8 cellular contexts compared by ENCODE assay signal in genomic region chr20:46087161-46087560, GRCh38. TPM values are rescaled to one million over a fixed set of nuclear protein-coding genes. Genes with fewer than 3 reads are reported as not detected.
DNase-seq lines count a peak whose midpoint lies in the region; ATAC-seq and TF ChIP-seq lines count a peak whose summit lies in the region.

No MANE protein-coding gene starts in this region.

- H3K4me3 ChIP-seq in IMR-90 (ENCODE audit: insufficient read depth, low read depth, low read length) (no peak overlapping the region), ascending aorta (peak overlapping the region in 1 of 2 donors; percentile 2)

- intact Hi-C loops in CD14-positive monocyte (cut with micrococcal nuclease) (loop anchor here (5.0 to 10.0 kb wide), 3 partner anchors 75 to 115 kb away; partner anchors contain the start of gene ZNF335 (in 1 of the 2)), IMR-90 (cut with micrococcal nuclease) (loop anchor here (5.0 to 10.0 kb wide), 3 partner anchors 65 to 312 kb away; partner anchors contain the start of gene ZNF335), ascending aorta (cut with DNase I) (loop anchor here (5.0 kb wide), 2 partner anchors 295 to 315 kb away; partner anchors contain the start of genes DNTTIP1 and WFDC3)

- H3K4me3 Mint-ChIP-seq in CD14-positive monocyte (no peak overlapping the region), mesothelial cell of epicardium (peak overlapping the region; percentile 22)

- H3K4me1 Mint-ChIP-seq in CD14-positive monocyte (peaks cover 67% of the 10 kb centered on the region), mesothelial cell of epicardium (peaks cover 61% of the 10 kb centered on the region)

- peaks cover 0 to 1% (median 0%) of the 10 kb centered on the region in 7 donors for H3K9me3 Mint-ChIP-seq in CD14-positive monocyte
- no peaks in the 10 kb centered on the region for H3K9me3 Mint-ChIP-seq in mesothelial cell of epicardium

- CTCF ChIA-PET in IMR-90 (lab: Yijun Ruan, JAX), result interaction anchor here (0.8 kb wide), 1 partner anchor 29 kb away, joined by 3 read pairs; no protein-coding TSS in a partner anchor

- DNase-seq in CD14-positive monocyte (ENCODE audit: low spot score) (no peak), IMR-90 (peak; percentile 42), ascending aorta (ENCODE audit: low spot score in 2 of 2) (no peak), mesothelial cell of epicardium (ENCODE audit: low spot score in 2 of 2, unreplicated experiment in 2 of 2) (no peak), NCI-H2029 treated with DMSO at 0.1 percent for 48 hours (lab: John Stamatoyannopoulos, UW) (no peak), iPS-NIHi11 (ENCODE audit: low spot score) (no peak), LoVo (ENCODE audit: low spot score) (no peak), NCI-H345 (lab: John Stamatoyannopoulos, UW) (no peak)

- peaks cover 69% of the 10 kb centered on the region for H4K20me1 ChIP-seq in IMR-90 (ENCODE audit: insufficient read depth, low read length)

- TF ChIP-seq POLR2A in IMR-90 (IDR thresholded peaks at IDR 0.05; ENCODE audit: low read depth, low read length), result no peak

- H4K8ac ChIP-seq in IMR-90 (ENCODE audit: low read depth in 2 of 2, low read length in 2 of 2), result no peak overlapping the region

- no CpG with 5 or more reads among the region's 8 CpGs for WGBS in IMR-90 (ENCODE audit: extremely low coverage in 2 of 2, insufficient read length in 1 of 2), 2 experiments

- H3K4me1 ChIP-seq in IMR-90 (ENCODE audit: control insufficient read depth, insufficient read depth, low read length) (peaks cover 7% of the 10 kb centered on the region), ascending aorta (peaks cover 12 to 59% of the 10 kb centered on the region in 2 donors)

- H3K9me3 ChIP-seq in IMR-90 (ENCODE audit: control insufficient read depth, insufficient read depth, low read length) (no peaks in the 10 kb centered on the region), ascending aorta (no peaks in the 10 kb centered on the region)

- H2AK5ac ChIP-seq in IMR-90 (ENCODE audit: low read depth, low read length), result no peak overlapping the region

- POLR2A ChIA-PET in IMR-90 (lab: Charles Lee; ENCODE audit: unreplicated experiment), result no interaction called here

- no peak overlapping the region for H4K91ac ChIP-seq in IMR-90 (ENCODE audit: insufficient read depth, low read depth, low read length)

- H3K27me3 Mint-ChIP-seq in CD14-positive monocyte (ENCODE audit: low read depth in 3 of 3) (no peaks in the 10 kb centered on the region), mesothelial cell of epicardium (ENCODE audit: low read depth) (no peaks in the 10 kb centered on the region)

- in situ Hi-C loops in IMR-90 (cut with MboI; ENCODE audit: low sequenced_read_pairs), result no loop called here

- no peaks in the 10 kb centered on the region for H3K36me3 ChIP-seq in IMR-90 (ENCODE audit: control insufficient read depth, insufficient read depth, low read length)
- H3K36me3 ChIP-seq in ascending aorta, result no peaks in the 10 kb centered on the region

- TF ChIP-seq CTCF in CD14-positive monocyte (IDR thresholded peaks at IDR 0.05) (peak; percentile 24), IMR-90 (conservative IDR thresholded peaks at IDR 0.05; ENCODE audit: low read depth, low read length) (peak; percentile 55), ascending aorta (IDR thresholded peaks at IDR 0.05) (peak; percentile 10 to 15 (median 11)), mesothelial cell of epicardium (IDR thresholded peaks at IDR 0.05; ENCODE audit: unreplicated experiment) (peak; percentile 14)

- peak; percentile 48; the same call in 1 of the 2 replicates for TF ChIP-seq RAD21 in IMR-90 (IDR thresholded peaks at IDR 0.05; ENCODE audit: low read length)

- peaks cover 17 to 55% of the 10 kb centered on the region in 2 experiments for H3K79me1 ChIP-seq in IMR-90 (ENCODE audit: low read depth in 1 of 2, low read length in 2 of 2)

- H3K56ac ChIP-seq in IMR-90 (ENCODE audit: extremely low read depth, insufficient read depth, low read length), result no peak overlapping the region

- H3K4me2 ChIP-seq in IMR-90 (ENCODE audit: low read depth, low read length), result no peak overlapping the region

- no peak overlapping the region for H2AK9ac ChIP-seq in IMR-90 (replicated peaks; ENCODE audit: low read depth, low read length, poor library complexity)

- no peak overlapping the region for H2BK5ac ChIP-seq in IMR-90 (ENCODE audit: low read depth, low read length, poor library complexity, severe bottlenecking)

- H3K27ac ChIP-seq in IMR-90 (ENCODE audit: insufficient read depth, low read length) (no peak overlapping the region), ascending aorta (no peak overlapping the region)

- no peak overlapping the region for H3K27ac Mint-ChIP-seq in CD14-positive monocyte
- H3K27ac Mint-ChIP-seq in mesothelial cell of epicardium, result no peak overlapping the region

- H2AFZ ChIP-seq in IMR-90 (replicated peaks; ENCODE audit: low read length, poor library complexity), result no peak overlapping the region

- no peak overlapping the region for H2BK120ac ChIP-seq in IMR-90 (ENCODE audit: low read depth, low read length)

- H3K4ac ChIP-seq in IMR-90 (ENCODE audit: low read depth, low read length), result no peak overlapping the region

- H4K5ac ChIP-seq in IMR-90 (ENCODE audit: low read depth, low read length), result no peak overlapping the region

- H2BK15ac ChIP-seq in IMR-90 (ENCODE audit: low read depth, low read length), result no peak overlapping the region

- BruUV-seq in IMR-90 (replicated peaks; lab: Mats Ljungman, UMichigan), result no TSS peak

- H3K36me3 Mint-ChIP-seq in CD14-positive monocyte, result peaks cover 5 to 6% of the 10 kb centered on the region in 2 donors
- no peaks in the 10 kb centered on the region for H3K36me3 Mint-ChIP-seq in mesothelial cell of epicardium

- H3K14ac ChIP-seq in IMR-90 (replicated peaks; ENCODE audit: low read depth, low read length), result no peak overlapping the region

- no peak for ATAC-seq in IMR-90 (ENCODE audit: low read depth)

- dilution Hi-C loops in IMR-90 (cut with HindIII; ENCODE audit: low sequenced_read_pairs, unreplicated experiment), result no loop called here

- H3K18ac ChIP-seq in IMR-90 (ENCODE audit: low read depth, low read length), result no peak overlapping the region

- no peak overlapping the region for H3K9ac ChIP-seq in IMR-90 (ENCODE audit: low read depth, low read length)

- peaks cover 10% of the 10 kb centered on the region; the same call in 1 of the 2 replicates for H3K9me1 ChIP-seq in IMR-90 (ENCODE audit: insufficient read depth, low read length)

- no peak overlapping the region for H3K23ac ChIP-seq in IMR-90 (ENCODE audit: low read depth, low read length)

- H2BK20ac ChIP-seq in IMR-90 (ENCODE audit: low read depth, low read length), result no peak overlapping the region

- H3K27me3 ChIP-seq in IMR-90 (ENCODE audit: control insufficient read depth, insufficient read depth, low read length), result no peaks in the 10 kb centered on the region
- H3K27me3 ChIP-seq in ascending aorta, result no peaks in the 10 kb centered on the region

TF ChIP-seq in IMR-90, 13 proteins besides CTCF, POLR2A, EP300 and RAD21:
- TF ChIP-seq FOS (IDR thresholded peaks at IDR 0.05; ENCODE audit: low read depth, low read length) (no peak), SMC3 (IDR thresholded peaks at IDR 0.05; ENCODE audit: low read depth, low read length) (peak; percentile 31)

RNA-seq across cellular contexts. Expression of gene NCOA5, which starts 2.6 kb away (rescaled TPM):
- polyA plus RNA-seq in CD14-positive monocyte, result 1 to 10 TPM; 4.5 to 6.0 TPM
- total RNA-seq in IMR-90 (2012; rRNA removed), result 20.6 and 22.5 TPM in 2 replicates
- 17.0 and 17.4 TPM in 2 replicates for polyA plus RNA-seq in IMR-90 (2012; rRNA removed)
- 9.2 and 9.5 TPM in 2 replicates for polyA plus RNA-seq in IMR-90 (2012; cell fraction: cytosol; rRNA removed)
- 20.7 and 35.7 TPM in 2 replicates for polyA plus RNA-seq in IMR-90 (2012; cell fraction: nucleus; rRNA removed; ENCODE audit: low replicate concordance)
- total RNA-seq in ascending aorta, result 70.4 TPM
- 37.1 to 41.2 TPM (median 40.2 TPM) in 3 replicates for total RNA-seq in mesothelial cell of epicardium

RNA-seq across cellular contexts. Expression of gene CD40, which starts 31.0 kb away (rescaled TPM):
- 10 to 100 TPM; 14.4 to 26.1 TPM for polyA plus RNA-seq in CD14-positive monocyte
- total RNA-seq in IMR-90 (2012; rRNA removed), result 0.28 and 0.36 TPM in 2 replicates
- 0.52 and 0.92 TPM in 2 replicates for polyA plus RNA-seq in IMR-90 (2012; rRNA removed)
- polyA plus RNA-seq in IMR-90 (2012; cell fraction: cytosol; rRNA removed), result 0.62 and 1.2 TPM in 2 replicates
- 1.1 and 1.6 TPM in 2 replicates for polyA plus RNA-seq in IMR-90 (2012; cell fraction: nucleus; rRNA removed; ENCODE audit: low replicate concordance)
- 34.7 TPM for total RNA-seq in ascending aorta
- total RNA-seq in mesothelial cell of epicardium, result 3.8 to 5.0 TPM (median 4.3 TPM) in 3 replicates

RNA-seq across cellular contexts. Expression of gene SLC12A5, which starts 58.1 kb away (rescaled TPM):
- polyA plus RNA-seq in CD14-positive monocyte (not detected), IMR-90 (2012; rRNA removed) (2.2 and 3.4 TPM in 2 replicates)
- total RNA-seq in IMR-90 (2012; rRNA removed) (not detected in 2 replicates), ascending aorta (not detected), mesothelial cell of epicardium (6.9 to 9.1 TPM (median 7.7 TPM) in 3 replicates)
- 11.3 and 18.7 TPM in 2 replicates for polyA plus RNA-seq in IMR-90 (2012; cell fraction: cytosol; rRNA removed)
- polyA plus RNA-seq in IMR-90 (2012; cell fraction: nucleus; rRNA removed; ENCODE audit: low replicate concordance), result 0.50 and 1.8 TPM in 2 replicates
